24 cellular contexts compared by ENCODE assay signal in genomic region chr1:225598847-225599246, GRCh38.
"Had no signal": no experiment of that assay in that cellular context is flagged by ENCODE, and none has a peak within 500 bp of the region (broad histone marks: within the 10 kb centered on the region; RNA-seq: fewer than 3 reads in every experiment).

No MANE protein-coding gene starts in this region.

- H3K4me1 ChIP-seq: colonic mucosa had no signal

- H3K36me3 ChIP-seq: ascending aorta, colonic mucosa, esophagus muscularis mucosa, suprapubic skin, tibial nerve had no signal

- ATAC-seq: activated naive CD4-positive, alpha-beta T cell treated with anti-CD3 and anti-CD28 coated beads, Interleukin-2, amount 50 U/mL, for 72 hours; effector memory CD8-positive, alpha-beta T cell; left ventricle myocardium superior; sciatic nerve; stimulated activated memory B cell treated with anti-CD40 and anti-IgM and Interleukin-4, amounts not matched to agents 10 μg/mL and 1 μg/mL and 100 μg/mL, for 72 hours had no signal

- H3K4me1 Mint-ChIP-seq: central memory CD8-positive, alpha-beta T cell; stimulated activated memory B cell treated with anti-CD40 and anti-IgM and Interleukin-4, amounts not matched to agents 10 μg/mL and 1 μg/mL and 100 μg/mL, for 72 hours had no signal

- H3K36me3 Mint-ChIP-seq: stimulated activated memory B cell treated with anti-CD40 and anti-IgM and Interleukin-4, amounts not matched to agents 10 μg/mL and 1 μg/mL and 100 μg/mL, for 72 hours had no signal

- H3K27me3 ChIP-seq: ascending aorta, colonic mucosa, dorsolateral prefrontal cortex, esophagus muscularis mucosa, stomach, suprapubic skin, tibial nerve had no signal

- H3K27ac Mint-ChIP-seq: activated naive CD4-positive, alpha-beta T cell treated with anti-CD3 and anti-CD28 coated beads, Interleukin-2, amount 50 U/mL, for 72 hours; effector memory CD8-positive, alpha-beta T cell; stimulated activated memory B cell treated with anti-CD40 and anti-IgM and Interleukin-4, amounts not matched to agents 10 μg/mL and 1 μg/mL and 100 μg/mL, for 72 hours; T-helper 2 cell treated with Interferon-gamma antibody and Interleukin-4, amounts not matched to agents 5 μg/mL and 100 μg/mL, for 36 hours had no signal

- H3K9me3 Mint-ChIP-seq: central memory CD8-positive, alpha-beta T cell; T-helper 2 cell treated with Interferon-gamma antibody and Interleukin-4, amounts not matched to agents 5 μg/mL and 100 μg/mL, for 36 hours had no signal

- DNase-seq: activated CD4-positive, alpha-beta T cell treated with anti-CD3 and anti-CD28 coated beads for 1 hour; activated T-cell treated with anti-CD3 and anti-CD28 coated beads, Interleukin-2, amount 50 U/mL, for 1 hour; colonic mucosa; dorsolateral prefrontal cortex; effector memory CD8-positive, alpha-beta T cell; head of caudate nucleus; hypothalamus; left ventricle myocardium superior; nucleus accumbens; small intestine; stimulated activated CD4-positive, alpha-beta T cell treated with anti-CD3 and anti-CD28 coated beads, Interleukin-15, amount 100 ng/mL, for 24 hours; stomach; WERI-Rb-1 had no signal

- H3K27me3 Mint-ChIP-seq: stimulated activated memory B cell treated with anti-CD40 and anti-IgM and Interleukin-4, amounts not matched to agents 10 μg/mL and 1 μg/mL and 100 μg/mL, for 72 hours had no signal

- H3K4me3 Mint-ChIP-seq: central memory CD8-positive, alpha-beta T cell; effector memory CD8-positive, alpha-beta T cell; stimulated activated memory B cell treated with anti-CD40 and anti-IgM and Interleukin-4, amounts not matched to agents 10 μg/mL and 1 μg/mL and 100 μg/mL, for 72 hours; T-helper 2 cell treated with Interferon-gamma antibody and Interleukin-4, amounts not matched to agents 5 μg/mL and 100 μg/mL, for 36 hours had no signal

- FAIRE-seq: endothelial cell of umbilical vein, frontal cortex, small intestine had no signal

- H3K9me3 ChIP-seq: ascending aorta, colonic mucosa, esophagus muscularis mucosa, stomach, suprapubic skin, tibial nerve had no signal

- H3K27ac ChIP-seq: ascending aorta, colonic mucosa, suprapubic skin, tibial nerve, WERI-Rb-1 had no signal

- H3K4me3 ChIP-seq: ascending aorta, colonic mucosa, dorsolateral prefrontal cortex, esophagus muscularis mucosa, stomach, suprapubic skin, tibial nerve had no signal
